27 cellular contexts compared by ENCODE assay signal in genomic region chr9:128728298-128728697, GRCh38.
"Had no signal": no experiment of that assay in that cellular context is flagged by ENCODE, and none has a peak within 500 bp of the region (broad histone marks: within the 10 kb centered on the region; RNA-seq: fewer than 3 reads in every experiment).

No MANE protein-coding gene starts in this region.

- DNase-seq: activated CD4-positive, alpha-beta memory T cell treated with anti-CD3 and anti-CD28 coated beads for 36 hours; activated CD4-positive, alpha-beta T cell treated with anti-CD3 and anti-CD28 coated beads, Interleukin-2, amount 10 ng/mL, durations not matched to agents 24 days and 14 days; activated CD4-positive, CD25-positive, alpha-beta regulatory T cell treated with anti-CD3 and anti-CD28 coated beads, Interleukin-2, amount 50 U/mL, for 72 hours; activated CD8-positive, alpha-beta memory T cell treated with anti-CD3 and anti-CD28 coated beads, Interleukin-2, amount 50 U/mL, for 4 hours; activated T-cell treated with anti-CD3 and anti-CD28 coated beads, Interleukin-2, amount 50 U/mL, for 24 hours; anterior cingulate cortex; body of pancreas; cerebellar nuclear complex; dorsolateral prefrontal cortex; effector memory CD4-positive, alpha-beta T cell; foreskin keratinocyte; left ventricle myocardium superior; mucosa of descending colon; ovary; right lobe of liver; stimulated activated CD4-positive, alpha-beta T cell treated with anti-CD3 and anti-CD28 coated beads, Interleukin-2, amount 100 ng/mL, for 48 hours; T-helper 17 cell; T1000; thyroid gland; upper lobe of left lung had no signal

- H3K27me3 ChIP-seq: body of pancreas, dorsolateral prefrontal cortex, foreskin keratinocyte, ovary, right lobe of liver, thyroid gland, upper lobe of left lung, vagina had no signal

- ATAC-seq: body of pancreas; foreskin keratinocyte; left ventricle myocardium superior; mucosa of descending colon; natural killer cell treated with Interleukin-12 subunit alpha and Interleukin-12 subunit beta and Interleukin-15 and Interleukin-18, amount 100 ng/mL, for 72 hours; right lobe of liver; T-helper 17 cell had no signal

- H3K4me3 ChIP-seq: body of pancreas, coronary artery, dorsolateral prefrontal cortex, mucosa of descending colon, ovary, right lobe of liver, thyroid gland, upper lobe of left lung, vagina had no signal

- H3K9me3 Mint-ChIP-seq: activated CD4-positive, alpha-beta memory T cell treated with anti-CD3 and anti-CD28 coated beads for 36 hours; activated CD4-positive, alpha-beta T cell treated with anti-CD3 and anti-CD28 coated beads, Interleukin-2, amount 10 ng/mL, durations not matched to agents 24 days and 14 days; activated T-cell treated with anti-CD3 and anti-CD28 coated beads, Interleukin-2, amount 50 U/mL, for 24 hours; activated T-helper 2 cell treated with anti-CD3 and anti-CD28 coated beads, Interferon-gamma antibody, Interleukin-2, Interleukin-4, amounts not matched to agents 10 μg/mL and 5 μg/mL and 100 μg/mL, durations not matched to agents 14 hours and 24 hours and 36 hours; natural killer cell treated with Interleukin-12 subunit alpha and Interleukin-12 subunit beta and Interleukin-15 and Interleukin-18, amount 100 ng/mL, for 72 hours; stimulated activated naive CD8-positive, alpha-beta T cell treated with anti-CD3 and anti-CD28 coated beads, Interleukin-15, Interleukin-2, amounts not matched to agents 100 ng/mL and 50 ng/mL, for 24 hours had no signal

- H3K9me3 ChIP-seq: body of pancreas, mucosa of descending colon, ovary, right lobe of liver, thyroid gland, upper lobe of left lung, vagina had no signal

- H3K4me3 Mint-ChIP-seq: activated CD4-positive, alpha-beta memory T cell treated with anti-CD3 and anti-CD28 coated beads for 36 hours; activated CD4-positive, alpha-beta T cell treated with anti-CD3 and anti-CD28 coated beads, Interleukin-2, amount 10 ng/mL, durations not matched to agents 24 days and 14 days; activated naive CD8-positive, alpha-beta T cell; activated T-cell treated with anti-CD3 and anti-CD28 coated beads, Interleukin-2, amount 50 U/mL, for 24 hours; natural killer cell treated with Interleukin-12 subunit alpha and Interleukin-12 subunit beta and Interleukin-15 and Interleukin-18, amount 100 ng/mL, for 72 hours; stimulated activated naive CD8-positive, alpha-beta T cell treated with anti-CD3 and anti-CD28 coated beads, Interleukin-15, Interleukin-2, amounts not matched to agents 100 ng/mL and 50 ng/mL, for 24 hours; T-helper 17 cell had no signal

- H3K27ac Mint-ChIP-seq: activated CD4-positive, alpha-beta memory T cell treated with anti-CD3 and anti-CD28 coated beads for 36 hours; activated CD4-positive, alpha-beta T cell treated with anti-CD3 and anti-CD28 coated beads, Interleukin-2, amount 10 ng/mL, durations not matched to agents 24 days and 14 days; activated naive CD8-positive, alpha-beta T cell; activated T-helper 2 cell treated with anti-CD3 and anti-CD28 coated beads, Interferon-gamma antibody, Interleukin-2, Interleukin-4, amounts not matched to agents 10 μg/mL and 5 μg/mL and 100 μg/mL, durations not matched to agents 14 hours and 24 hours and 36 hours; natural killer cell treated with Interleukin-12 subunit alpha and Interleukin-12 subunit beta and Interleukin-15 and Interleukin-18, amount 100 ng/mL, for 72 hours; progenitor cell of endocrine pancreas had no signal

- H3K27me3 Mint-ChIP-seq: activated CD4-positive, alpha-beta memory T cell treated with anti-CD3 and anti-CD28 coated beads for 36 hours; activated CD4-positive, alpha-beta T cell treated with anti-CD3 and anti-CD28 coated beads, Interleukin-2, amount 10 ng/mL, durations not matched to agents 24 days and 14 days; activated naive CD8-positive, alpha-beta T cell; activated T-cell treated with anti-CD3 and anti-CD28 coated beads, Interleukin-2, amount 50 U/mL, for 24 hours; natural killer cell treated with Interleukin-12 subunit alpha and Interleukin-12 subunit beta and Interleukin-15 and Interleukin-18, amount 100 ng/mL, for 72 hours; progenitor cell of endocrine pancreas; stimulated activated naive CD8-positive, alpha-beta T cell treated with anti-CD3 and anti-CD28 coated beads, Interleukin-15, Interleukin-2, amounts not matched to agents 100 ng/mL and 50 ng/mL, for 24 hours; T-helper 17 cell had no signal

- H3K36me3 Mint-ChIP-seq: activated CD4-positive, alpha-beta memory T cell treated with anti-CD3 and anti-CD28 coated beads for 36 hours; activated naive CD8-positive, alpha-beta T cell; natural killer cell treated with Interleukin-12 subunit alpha and Interleukin-12 subunit beta and Interleukin-15 and Interleukin-18, amount 100 ng/mL, for 72 hours had no signal

- H3K27ac ChIP-seq: body of pancreas, coronary artery, foreskin keratinocyte, ovary, right lobe of liver, thyroid gland, upper lobe of left lung, vagina had no signal

- H3K36me3 ChIP-seq: ovary had no signal
